ENCODE assay signal across 12 cellular contexts in genomic region chr17:76560877-76561221, GRCh38. TPM values are rescaled to one million over a fixed set of nuclear protein-coding genes. Genes with fewer than 3 reads are reported as not detected.
DNase-seq lines count a peak whose midpoint lies in the region; ATAC-seq, FAIRE-seq and TF ChIP-seq lines count a peak whose summit lies in the region.
"Had no signal": no experiment of that assay in that cellular context is flagged by ENCODE, and none has a peak within 500 bp of the region (broad histone marks: within the 10 kb centered on the region; RNA-seq: fewer than 3 reads in every experiment).

No MANE protein-coding gene starts in this region.

- H3K27ac Mint-ChIP-seq in activated CD8-positive, alpha-beta memory T cell treated with anti-CD3 and anti-CD28 coated beads, Interleukin-2, amount 10 ng/mL, durations not matched to agents 7 days and 5 days: peak overlapping the region; percentile 88
- H3K27ac Mint-ChIP-seq in stimulated activated effector memory CD8-positive, alpha-beta T cell treated with anti-CD3 and anti-CD28 coated beads, Interleukin-12 subunit alpha, Interleukin-12 subunit beta, amount 100 ng/mL, for 72 hours: peak overlapping the region; percentile 100

- FAIRE-seq in endothelial cell of umbilical vein (lab: Jason Lieb, UNC): no peak

- CTCF ChIA-PET in activated CD8-positive, alpha-beta memory T cell treated with anti-CD3 and anti-CD28 coated beads, Interleukin-2, amount 10 ng/mL, durations not matched to agents 7 days and 5 days (lab: Charles Lee): interaction anchor here (0.6 to 5.4 kb wide), 8 partner anchors 25 to 181 kb away, joined by 3 to 40 read pairs (median 9); partner anchors contain the start of gene ST6GALNAC2
- CTCF ChIA-PET in RWPE1 (lab: Yijun Ruan, JAX) (interaction anchor here (0.5 to 3.8 kb wide), 5 partner anchors 25 to 1950 kb away, joined by 3 to 14 read pairs (median 5); partner anchors contain the start of gene ST6GALNAC2), endothelial cell of umbilical vein (lab: Charles Lee) (interaction anchor here (1.3 to 8.8 kb wide), 5 partner anchors 14 to 121 kb away, joined by 4 to 121 read pairs (median 9); partner anchors contain the start of gene ST6GALNAC2)

- no peaks in the 10 kb centered on the region for H3K9me1 ChIP-seq in endothelial cell of umbilical vein (replicated peaks; ENCODE audit: control insufficient read depth, extremely low read depth, insufficient read depth, low read length)

- no peak overlapping the region for H2AFZ ChIP-seq in endothelial cell of umbilical vein (ENCODE audit: low read depth, low read length)

- no peaks in the 10 kb centered on the region for H4K20me1 ChIP-seq in endothelial cell of umbilical vein (replicated peaks; ENCODE audit: control insufficient read depth, extremely low read depth, insufficient read depth, low read length)

- H3K9ac ChIP-seq in endothelial cell of umbilical vein (replicated peaks; ENCODE audit: extremely low read depth, insufficient read depth, low read length): peak overlapping the region; percentile 68

- TF ChIP-seq CTCF in RWPE1 (conservative IDR thresholded peaks at IDR 0.05; ENCODE audit: low read depth) (no peak), endothelial cell of umbilical vein (IDR thresholded peaks at IDR 0.05; ENCODE audit: extremely low read depth in 1 of 2, insufficient read depth in 1 of 2, low read depth in 1 of 2, low read length in 2 of 2) (no peak)

- dilution Hi-C loops in endothelial cell of umbilical vein (cut with MboI; ENCODE audit: extremely low pct_ligation_motif_present, low sequenced_read_pairs): no loop called here

- BruUV-seq in endothelial cell of umbilical vein (replicated peaks; lab: Mats Ljungman, UMichigan): no TSS peak

- no peak for DNase-seq in activated CD8-positive, alpha-beta memory T cell treated with anti-CD3 and anti-CD28 coated beads, Interleukin-2, amount 10 ng/mL, durations not matched to agents 7 days and 5 days
- no peak for DNase-seq in activated CD8-positive, alpha-beta memory T cell treated with anti-CD3 and anti-CD28 coated beads, Interleukin-2, amount 50 U/mL, for 4 hours
- DNase-seq in RWPE1 (ENCODE audit: low spot score) (no peak), endothelial cell of umbilical vein (ENCODE audit: low read depth, low spot score) (no peak), NCI-H524 treated with DMSO at 0.1 percent for 48 hours (lab: John Stamatoyannopoulos, UW) (no peak)
- no peak for DNase-seq in stimulated activated effector memory CD8-positive, alpha-beta T cell treated with anti-CD3 and anti-CD28 coated beads, Interleukin-12 subunit alpha, Interleukin-12 subunit beta, amount 100 ng/mL, for 72 hours (ENCODE audit: low spot score in 2 of 2)
- DNase-seq: hippocampal formation, NCI-H345 had no signal

- H3K27ac ChIP-seq in RWPE1 (peak overlapping the region; percentile 98), endothelial cell of umbilical vein (ENCODE audit: insufficient read depth, low read depth, low read length) (peak overlapping the region; percentile 82)
- H3K27ac ChIP-seq: cardiac muscle cell had no signal

- H3K4me2 ChIP-seq in endothelial cell of umbilical vein (ENCODE audit: insufficient read depth, low read length): peak overlapping the region; percentile 97

- peaks cover 46% of the 10 kb centered on the region for H3K36me3 Mint-ChIP-seq in activated CD8-positive, alpha-beta memory T cell treated with anti-CD3 and anti-CD28 coated beads, Interleukin-2, amount 10 ng/mL, durations not matched to agents 7 days and 5 days
- H3K36me3 Mint-ChIP-seq in stimulated activated effector memory CD8-positive, alpha-beta T cell treated with anti-CD3 and anti-CD28 coated beads, Interleukin-12 subunit alpha, Interleukin-12 subunit beta, amount 100 ng/mL, for 72 hours: peaks cover 90% of the 10 kb centered on the region

- H3K9me3 Mint-ChIP-seq in activated CD8-positive, alpha-beta memory T cell treated with anti-CD3 and anti-CD28 coated beads, Interleukin-2, amount 10 ng/mL, durations not matched to agents 7 days and 5 days (ENCODE audit: low read depth): no peaks in the 10 kb centered on the region
- H3K9me3 Mint-ChIP-seq in stimulated activated effector memory CD8-positive, alpha-beta T cell treated with anti-CD3 and anti-CD28 coated beads, Interleukin-12 subunit alpha, Interleukin-12 subunit beta, amount 100 ng/mL, for 72 hours: no peaks in the 10 kb centered on the region

- H3K4me3 Mint-ChIP-seq in activated CD8-positive, alpha-beta memory T cell treated with anti-CD3 and anti-CD28 coated beads, Interleukin-2, amount 10 ng/mL, durations not matched to agents 7 days and 5 days: peak overlapping the region; percentile 98
- peak overlapping the region; percentile 99 for H3K4me3 Mint-ChIP-seq in stimulated activated effector memory CD8-positive, alpha-beta T cell treated with anti-CD3 and anti-CD28 coated beads, Interleukin-12 subunit alpha, Interleukin-12 subunit beta, amount 100 ng/mL, for 72 hours

- TF ChIP-seq POLR2A in endothelial cell of umbilical vein (IDR thresholded peaks at IDR 0.05; ENCODE audit: low read depth, low read length): no peak

- POLR2A ChIA-PET in RWPE1 (lab: Yijun Ruan, JAX; ENCODE audit: low non-redundant PET) (no interaction called here), endothelial cell of umbilical vein (lab: Charles Lee) (interaction anchor here (0.7 kb wide), 1 partner anchor 1473 kb away, joined by 4 read pairs; no protein-coding TSS in a partner anchor)

- H3K4me3 ChIP-seq in endothelial cell of umbilical vein (replicated peaks in 1 of 3; ENCODE audit: insufficient read depth in 1 of 3, low read depth in 1 of 3, low read length in 3 of 3): peak overlapping the region in 1 of 3 experiments; percentile 32
- H3K4me3 ChIP-seq: cardiac muscle cell had no signal

- H3K79me2 ChIP-seq in endothelial cell of umbilical vein (ENCODE audit: control insufficient read depth, insufficient read depth, low read length): peaks cover 45% of the 10 kb centered on the region

- no peak for ATAC-seq in activated CD8-positive, alpha-beta memory T cell treated with anti-CD3 and anti-CD28 coated beads, Interleukin-2, amount 10 ng/mL, durations not matched to agents 7 days and 5 days
- no peak for ATAC-seq in stimulated activated effector memory CD8-positive, alpha-beta T cell treated with anti-CD3 and anti-CD28 coated beads, Interleukin-12 subunit alpha, Interleukin-12 subunit beta, amount 100 ng/mL, for 72 hours
- no peak for ATAC-seq in GM21381 (IDR thresholded peaks at IDR 0.05; ENCODE audit: unreplicated experiment)
- ATAC-seq in GM18858 (IDR thresholded peaks at IDR 0.05; ENCODE audit: unreplicated experiment): no peak

- H3K4me1 Mint-ChIP-seq in activated CD8-positive, alpha-beta memory T cell treated with anti-CD3 and anti-CD28 coated beads, Interleukin-2, amount 10 ng/mL, durations not matched to agents 7 days and 5 days: peaks cover 67% of the 10 kb centered on the region
- H3K4me1 Mint-ChIP-seq in stimulated activated effector memory CD8-positive, alpha-beta T cell treated with anti-CD3 and anti-CD28 coated beads, Interleukin-12 subunit alpha, Interleukin-12 subunit beta, amount 100 ng/mL, for 72 hours: peaks cover 75% of the 10 kb centered on the region

- H3K4me1 ChIP-seq in endothelial cell of umbilical vein (ENCODE audit: control insufficient read depth, extremely low read depth, insufficient read depth, low read length): peaks cover 47% of the 10 kb centered on the region

- intact Hi-C loops in endothelial cell of umbilical vein (cut with micrococcal nuclease): no loop called here

- H3K27me3 ChIP-seq in endothelial cell of umbilical vein (ENCODE audit: control insufficient read depth in 2 of 2, insufficient read depth in 2 of 2, low read length in 2 of 2): no peaks in the 10 kb centered on the region
- H3K27me3 ChIP-seq: cardiac muscle cell had no signal

- H3K36me3 ChIP-seq in endothelial cell of umbilical vein (ENCODE audit: control insufficient read depth in 2 of 2, extremely low read depth in 1 of 2, insufficient read depth in 2 of 2, low read length in 2 of 2): peaks cover 3 to 5% of the 10 kb centered on the region in 2 experiments

- H3K9me3 ChIP-seq in endothelial cell of umbilical vein (replicated peaks; ENCODE audit: control insufficient read depth, insufficient read depth, low read length): no peaks in the 10 kb centered on the region

- H3K27me3 Mint-ChIP-seq in activated CD8-positive, alpha-beta memory T cell treated with anti-CD3 and anti-CD28 coated beads, Interleukin-2, amount 10 ng/mL, durations not matched to agents 7 days and 5 days: no peaks in the 10 kb centered on the region

RNA-seq across cellular contexts. Expression of gene PRCD, which starts 21.0 kb away (rescaled TPM):
- total RNA-seq in activated CD8-positive, alpha-beta memory T cell treated with anti-CD3 and anti-CD28 coated beads, Interleukin-2, amount 10 ng/mL, durations not matched to agents 7 days and 5 days: not detected
- total RNA-seq in endothelial cell of umbilical vein: not detected in 2 replicates
- not detected in 2 replicates for polyA plus RNA-seq in endothelial cell of umbilical vein
- not detected in 2 replicates for polyA plus RNA-seq in endothelial cell of umbilical vein (2011; cell fraction: cytosol; rRNA removed)
- polyA plus RNA-seq in endothelial cell of umbilical vein (2011; cell fraction: nucleus; rRNA removed): 0.12 and 0.34 TPM in 2 replicates
- polyA plus RNA-seq in endothelial cell of umbilical vein (2012): 0.26 TPM in 1 of 2 replicates, not detected in the other
- not detected in 2 replicates for polyA minus RNA-seq in endothelial cell of umbilical vein
- not detected for polyA minus RNA-seq in endothelial cell of umbilical vein (2011; cell fraction: cytosol; rRNA and poly(A)+ RNA removed)
- polyA minus RNA-seq in endothelial cell of umbilical vein (2011; cell fraction: nucleus; rRNA and poly(A)+ RNA removed): not detected in 2 replicates
- total RNA-seq: H4 had no signal

RNA-seq across cellular contexts. Expression of gene CYGB, which starts 23.3 kb away (rescaled TPM):
- total RNA-seq in activated CD8-positive, alpha-beta memory T cell treated with anti-CD3 and anti-CD28 coated beads, Interleukin-2, amount 10 ng/mL, durations not matched to agents 7 days and 5 days: not detected
- 0.42 and 0.91 TPM in 2 replicates for total RNA-seq in endothelial cell of umbilical vein
- polyA plus RNA-seq in endothelial cell of umbilical vein: 0.22 and 0.51 TPM in 2 replicates
- 0.26 and 0.31 TPM in 2 replicates for polyA plus RNA-seq in endothelial cell of umbilical vein (2011; cell fraction: cytosol; rRNA removed)
- 0.13 TPM in 1 of 2 replicates, not detected in the other for polyA plus RNA-seq in endothelial cell of umbilical vein (2011; cell fraction: nucleus; rRNA removed)
- polyA plus RNA-seq in endothelial cell of umbilical vein (2012): 0.23 and 1.4 TPM in 2 replicates
- polyA minus RNA-seq in endothelial cell of umbilical vein: 0.08 and 0.36 TPM in 2 replicates
- not detected for polyA minus RNA-seq in endothelial cell of umbilical vein (2011; cell fraction: cytosol; rRNA and poly(A)+ RNA removed)
- polyA minus RNA-seq in endothelial cell of umbilical vein (2011; cell fraction: nucleus; rRNA and poly(A)+ RNA removed): not detected in 2 replicates

RNA-seq across cellular contexts. Expression of gene ST6GALNAC2, which starts 24.8 kb away (rescaled TPM):
- total RNA-seq in activated CD8-positive, alpha-beta memory T cell treated with anti-CD3 and anti-CD28 coated beads, Interleukin-2, amount 10 ng/mL, durations not matched to agents 7 days and 5 days: not detected
- 0.69 and 1.7 TPM in 2 replicates for total RNA-seq in endothelial cell of umbilical vein
- 0.59 and 0.76 TPM in 2 replicates for polyA plus RNA-seq in endothelial cell of umbilical vein
- polyA plus RNA-seq in endothelial cell of umbilical vein (2011; cell fraction: cytosol; rRNA removed): 0.34 and 0.50 TPM in 2 replicates
- 0.63 and 0.90 TPM in 2 replicates for polyA plus RNA-seq in endothelial cell of umbilical vein (2011; cell fraction: nucleus; rRNA removed)
- 0.52 and 0.60 TPM in 2 replicates for polyA plus RNA-seq in endothelial cell of umbilical vein (2012)
- polyA minus RNA-seq in endothelial cell of umbilical vein: 1.4 and 1.7 TPM in 2 replicates
- not detected for polyA minus RNA-seq in endothelial cell of umbilical vein (2011; cell fraction: cytosol; rRNA and poly(A)+ RNA removed)
- polyA minus RNA-seq in endothelial cell of umbilical vein (2011; cell fraction: nucleus; rRNA and poly(A)+ RNA removed): not detected in 2 replicates

RNA-seq across cellular contexts. Expression of gene RHBDF2, which starts 59.6 kb away (rescaled TPM):
- total RNA-seq in activated CD8-positive, alpha-beta memory T cell treated with anti-CD3 and anti-CD28 coated beads, Interleukin-2, amount 10 ng/mL, durations not matched to agents 7 days and 5 days: 10 to 100 TPM; 29.6 to 42.1 TPM
- 38.5 and 42.6 TPM in 2 replicates for total RNA-seq in endothelial cell of umbilical vein
- 25.5 and 35.0 TPM in 2 replicates for polyA plus RNA-seq in endothelial cell of umbilical vein
- 14.3 and 17.0 TPM in 2 replicates for polyA plus RNA-seq in endothelial cell of umbilical vein (2011; cell fraction: cytosol; rRNA removed)
- 34.9 and 50.9 TPM in 2 replicates for polyA plus RNA-seq in endothelial cell of umbilical vein (2011; cell fraction: nucleus; rRNA removed)
- 28.8 and 49.4 TPM in 2 replicates for polyA plus RNA-seq in endothelial cell of umbilical vein (2012)
- polyA minus RNA-seq in endothelial cell of umbilical vein: 18.1 and 20.4 TPM in 2 replicates
- 4.5 TPM for polyA minus RNA-seq in endothelial cell of umbilical vein (2011; cell fraction: cytosol; rRNA and poly(A)+ RNA removed)
- 16.7 and 35.6 TPM in 2 replicates for polyA minus RNA-seq in endothelial cell of umbilical vein (2011; cell fraction: nucleus; rRNA and poly(A)+ RNA removed)
